In genomic region chr12:53060721-53061276, GRCh38 we compare ENCODE assay signal across 1 cellular context.
TF ChIP-seq lines count a peak whose summit lies in the region.

No MANE protein-coding gene starts in this region.

TF ChIP-seq in K562, 482 proteins besides CTCF, POLR2A, EP300 and RAD21:
- TF ChIP-seq HMGN3 (IDR thresholded peaks at IDR 0.05; ENCODE audit: borderline replicate concordance, extremely low read depth, insufficient read length, low read depth, low read length) (peak; percentile 33), PHB2 (IDR thresholded peaks at IDR 0.05; ENCODE audit: low read depth) (no peak), POLR2G (IDR thresholded peaks at IDR 0.05; ENCODE audit: low read depth, low read length) (peak; percentile 64), NRF1 (conservative IDR thresholded peaks at IDR 0.05 in 1 of 2, IDR thresholded peaks at IDR 0.05 in 1 of 2) (no peak), ZBTB5 (IDR thresholded peaks at IDR 0.05) (no peak), SP2 (IDR thresholded peaks at IDR 0.05; ENCODE audit: extremely low read depth, low read depth, low read length, poor library complexity, severe bottlenecking) (no peak), NFIC (IDR thresholded peaks at IDR 0.05) (peak; percentile 10; the same call in 1 of the 2 replicates), MTA3 (IDR thresholded peaks at IDR 0.05; ENCODE audit: borderline replicate concordance) (no peak), ZBTB2 (IDR thresholded peaks at IDR 0.05) (no peak), ARHGAP35 (IDR thresholded peaks at IDR 0.05; ENCODE audit: partially characterized antibody) (no peak), IFI16 (CRISPR knock-in tag; IDR thresholded peaks at IDR 0.05) (no peak), PCBP1 (IDR thresholded peaks at IDR 0.05; ENCODE audit: low read depth, low read length, poor library complexity, severe bottlenecking) (no peak)
TF ChIP-seq in K562: peak in this region for 3.
